In the genomic region with DNA sequence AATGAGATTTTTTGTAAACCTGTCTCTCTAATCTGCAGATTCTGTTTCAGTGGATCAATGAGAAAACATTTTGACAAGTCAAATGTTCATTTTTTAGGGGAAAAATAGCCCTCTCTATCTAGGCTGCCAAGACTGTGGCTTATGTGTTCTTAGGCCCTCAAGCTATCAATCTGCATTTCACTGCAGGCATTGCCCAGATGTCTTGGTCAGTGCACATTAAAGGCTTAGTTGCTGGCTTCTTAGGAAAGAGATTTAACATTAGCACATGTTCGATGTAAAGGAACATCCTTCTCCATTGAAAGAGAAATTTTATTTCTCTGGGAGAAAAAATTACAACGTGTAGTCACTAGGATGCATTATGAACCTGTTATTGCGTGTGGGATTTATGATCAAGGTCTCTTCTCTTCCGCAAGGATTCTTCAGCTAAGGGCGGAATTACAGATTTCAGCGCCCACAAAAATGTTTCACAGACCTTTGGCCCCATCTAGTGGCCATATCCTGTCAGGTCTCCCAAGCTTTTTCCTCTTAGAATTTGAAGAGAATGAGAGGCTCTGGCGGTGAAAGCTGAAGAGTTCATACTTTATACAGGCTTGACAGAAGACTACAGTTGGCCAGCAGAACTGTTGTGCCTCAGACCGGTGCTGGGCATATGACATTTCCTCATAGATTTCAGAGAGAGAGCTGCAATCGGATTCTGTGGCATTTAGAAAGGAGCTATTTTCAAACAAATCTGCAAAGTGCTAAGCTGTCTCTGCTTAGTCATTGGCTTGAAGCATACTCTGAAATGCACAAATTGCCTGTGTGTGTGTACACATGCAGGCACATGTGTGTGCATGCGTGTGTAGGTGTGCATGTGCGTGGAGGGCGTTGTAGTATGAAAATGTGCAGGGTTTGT, we compare ENCODE assay signal across 8 cellular contexts.
DNase-seq lines count a peak whose midpoint lies in the region; ATAC-seq and TF ChIP-seq lines count a peak whose summit lies in the region.

No MANE protein-coding gene starts in this region.

- ATAC-seq in GM18870 (IDR thresholded peaks at IDR 0.05; ENCODE audit: unreplicated experiment) (peak; percentile 69), HG03159 (IDR thresholded peaks at IDR 0.05; ENCODE audit: unreplicated experiment) (peak; percentile 81), WTC11 (peak; percentile 78)

- no peaks in the 10 kb centered on the region for H3K4me1 ChIP-seq in liver (ENCODE audit: control insufficient read depth in 4 of 4, insufficient read depth in 4 of 4, low read length in 3 of 4)

- DNase-seq in AML-193 (lab: John Stamatoyannopoulos, UW) (peak; percentile 54 to 57), NCI-H2227 (lab: John Stamatoyannopoulos, UW; ENCODE audit: unreplicated experiment) (peak; percentile 83), WTC11 (ENCODE audit: low spot score) (peak; percentile 73), coronary artery (ENCODE audit: low spot score) (no peak)
- peak in 2 of 3 experiments; percentile 4 to 7 for DNase-seq in stimulated activated CD4-positive, alpha-beta T cell treated with anti-CD3 and anti-CD28 coated beads, TNF-alpha, amount 100 ng/mL, for 4 hours (ENCODE audit: low read depth in 3 of 3)

- CTCF ChIA-PET in WTC11 (lab: Charles Lee): interaction anchor here (0.6 to 2.3 kb wide), 53 partner anchors 8 to 1747 kb away, joined by 3 to 50 read pairs (median 5); a partner anchor contains a TSS

- H3K27ac Mint-ChIP-seq in WTC11: peak overlapping the region; percentile 24; the same call in 1 of the 2 replicates

- no peak overlapping the region for H3K9ac ChIP-seq in liver (ENCODE audit: low read depth in 1 of 2, low read length in 2 of 2)

- H3K4me3 ChIP-seq in coronary artery: no peak overlapping the region
- no peak overlapping the region for H3K4me3 ChIP-seq in liver (ENCODE audit: low read depth in 1 of 3, low read length in 3 of 3)

- H3K9me3 ChIP-seq in liver (ENCODE audit: control insufficient read depth in 4 of 4, low read length in 3 of 4): no peaks in the 10 kb centered on the region

- no peaks in the 10 kb centered on the region for H3K27me3 ChIP-seq in liver (ENCODE audit: control insufficient read depth in 4 of 4, insufficient read depth in 4 of 4, low read length in 3 of 4)

- H3K27me3 Mint-ChIP-seq in WTC11 (ENCODE audit: low read depth): no peaks in the 10 kb centered on the region

- peak; percentile 80 for TF ChIP-seq CTCF in WTC11 (IDR thresholded peaks at IDR 0.05)
- peak; percentile 78 for TF ChIP-seq CTCF in coronary artery (IDR thresholded peaks at IDR 0.05)
- peak; percentile 90 for TF ChIP-seq CTCF in liver (IDR thresholded peaks at IDR 0.05; ENCODE audit: low read depth, low read length, missing input control)

- POLR2A ChIA-PET in WTC11 (lab: Charles Lee): no interaction called here

- H3K9me3 Mint-ChIP-seq in WTC11: no peaks in the 10 kb centered on the region

- H3K36me3 Mint-ChIP-seq in WTC11: no peaks in the 10 kb centered on the region

- TF ChIP-seq RAD21 in liver (IDR thresholded peaks at IDR 0.05): peak; percentile 93 to 98

- no peaks in the 10 kb centered on the region for H3K36me3 ChIP-seq in liver (ENCODE audit: control insufficient read depth in 4 of 4, insufficient read depth in 3 of 4, low read depth in 1 of 4, low read length in 3 of 4)

- WGBS in liver: 19% methylated on average over 12 of the region's 12 CpGs

- H3K27ac ChIP-seq in coronary artery: no peak overlapping the region
- no peak overlapping the region for H3K27ac ChIP-seq in liver (ENCODE audit: low read depth in 1 of 2, low read length in 2 of 2)

- H3K4me3 Mint-ChIP-seq in WTC11: no peak overlapping the region

- peaks cover 21% of the 10 kb centered on the region for H3K4me1 Mint-ChIP-seq in WTC11

TF ChIP-seq in WTC11, 78 proteins besides CTCF, POLR2A, EP300 and RAD21:
- TF ChIP-seq ZBTB21 (CRISPR knock-in tag; IDR thresholded peaks at IDR 0.05; ENCODE audit: borderline replicate concordance) (no peak), TEAD1 (CRISPR knock-in tag; IDR thresholded peaks at IDR 0.05) (no peak), SMAD3 (CRISPR knock-in tag; IDR thresholded peaks at IDR 0.05; ENCODE audit: borderline replicate concordance) (0 out of 2 replicates have a peak, but pooled peaks have one; percentile 32), ZNF232 (CRISPR knock-in tag; IDR thresholded peaks at IDR 0.05) (peak; percentile 74; the same call in 1 of the 2 replicates)
- TF ChIP-seq, protein P1, sequence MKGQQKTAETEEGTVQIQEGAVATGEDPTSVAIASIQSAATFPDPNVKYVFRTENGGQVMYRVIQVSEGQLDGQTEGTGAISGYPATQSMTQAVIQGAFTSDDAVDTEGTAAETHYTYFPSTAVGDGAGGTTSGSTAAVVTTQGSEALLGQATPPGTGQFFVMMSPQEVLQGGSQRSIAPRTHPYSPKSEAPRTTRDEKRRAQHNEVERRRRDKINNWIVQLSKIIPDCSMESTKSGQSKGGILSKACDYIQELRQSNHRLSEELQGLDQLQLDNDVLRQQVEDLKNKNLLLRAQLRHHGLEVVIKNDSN (CRISPR knock-in tag; IDR thresholded peaks at IDR 0.05): no peak
- TF ChIP-seq, protein P2, sequence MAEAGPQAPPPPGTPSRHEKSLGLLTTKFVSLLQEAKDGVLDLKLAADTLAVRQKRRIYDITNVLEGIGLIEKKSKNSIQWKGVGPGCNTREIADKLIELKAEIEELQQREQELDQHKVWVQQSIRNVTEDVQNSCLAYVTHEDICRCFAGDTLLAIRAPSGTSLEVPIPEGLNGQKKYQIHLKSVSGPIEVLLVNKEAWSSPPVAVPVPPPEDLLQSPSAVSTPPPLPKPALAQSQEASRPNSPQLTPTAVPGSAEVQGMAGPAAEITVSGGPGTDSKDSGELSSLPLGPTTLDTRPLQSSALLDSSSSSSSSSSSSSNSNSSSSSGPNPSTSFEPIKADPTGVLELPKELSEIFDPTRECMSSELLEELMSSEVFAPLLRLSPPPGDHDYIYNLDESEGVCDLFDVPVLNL (CRISPR knock-in tag; IDR thresholded peaks at IDR 0.05; ENCODE audit: borderline replicate concordance, low read depth): no peak

TF ChIP-seq in liver, 16 proteins besides CTCF, POLR2A, EP300 and RAD21:
- TF ChIP-seq, protein P3, sequence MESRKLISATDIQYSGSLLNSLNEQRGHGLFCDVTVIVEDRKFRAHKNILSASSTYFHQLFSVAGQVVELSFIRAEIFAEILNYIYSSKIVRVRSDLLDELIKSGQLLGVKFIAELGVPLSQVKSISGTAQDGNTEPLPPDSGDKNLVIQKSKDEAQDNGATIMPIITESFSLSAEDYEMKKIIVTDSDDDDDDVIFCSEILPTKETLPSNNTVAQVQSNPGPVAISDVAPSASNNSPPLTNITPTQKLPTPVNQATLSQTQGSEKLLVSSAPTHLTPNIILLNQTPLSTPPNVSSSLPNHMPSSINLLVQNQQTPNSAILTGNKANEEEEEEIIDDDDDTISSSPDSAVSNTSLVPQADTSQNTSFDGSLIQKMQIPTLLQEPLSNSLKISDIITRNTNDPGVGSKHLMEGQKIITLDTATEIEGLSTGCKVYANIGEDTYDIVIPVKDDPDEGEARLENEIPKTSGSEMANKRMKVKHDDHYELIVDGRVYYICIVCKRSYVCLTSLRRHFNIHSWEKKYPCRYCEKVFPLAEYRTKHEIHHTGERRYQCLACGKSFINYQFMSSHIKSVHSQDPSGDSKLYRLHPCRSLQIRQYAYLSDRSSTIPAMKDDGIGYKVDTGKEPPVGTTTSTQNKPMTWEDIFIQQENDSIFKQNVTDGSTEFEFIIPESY (IDR thresholded peaks at IDR 0.05): no peak
- no peak for TF ChIP-seq JUND (IDR thresholded peaks at IDR 0.05)
- no peak for TF ChIP-seq RXRA (IDR thresholded peaks at IDR 0.05)
- no peak for TF ChIP-seq FOXA2 (IDR thresholded peaks at IDR 0.05)
- TF ChIP-seq, protein P4, sequence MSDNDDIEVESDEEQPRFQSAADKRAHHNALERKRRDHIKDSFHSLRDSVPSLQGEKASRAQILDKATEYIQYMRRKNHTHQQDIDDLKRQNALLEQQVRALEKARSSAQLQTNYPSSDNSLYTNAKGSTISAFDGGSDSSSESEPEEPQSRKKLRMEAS (IDR thresholded peaks at IDR 0.05): no peak
- TF ChIP-seq EGR1 (IDR thresholded peaks at IDR 0.05; ENCODE audit: low read depth in 2 of 2): no peak
- TF ChIP-seq TAF1 (conservative IDR thresholded peaks at IDR 0.05): no peak
- no peak for TF ChIP-seq GABPA (IDR thresholded peaks at IDR 0.05 in 1 of 2, conservative IDR thresholded peaks at IDR 0.05 in 1 of 2)
- TF ChIP-seq, protein P5, sequence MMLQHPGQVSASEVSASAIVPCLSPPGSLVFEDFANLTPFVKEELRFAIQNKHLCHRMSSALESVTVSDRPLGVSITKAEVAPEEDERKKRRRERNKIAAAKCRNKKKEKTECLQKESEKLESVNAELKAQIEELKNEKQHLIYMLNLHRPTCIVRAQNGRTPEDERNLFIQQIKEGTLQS (IDR thresholded peaks at IDR 0.05): no peak
- no peak for TF ChIP-seq HNF4G (IDR thresholded peaks at IDR 0.05)
- TF ChIP-seq FOXA1 (IDR thresholded peaks at IDR 0.05): no peak
- no peak for TF ChIP-seq NR2F2 (IDR thresholded peaks at IDR 0.05)
- no peak for TF ChIP-seq SP1 (IDR thresholded peaks at IDR 0.05)
- TF ChIP-seq YY1 (IDR thresholded peaks at IDR 0.05): no peak
- TF ChIP-seq, protein P6, sequence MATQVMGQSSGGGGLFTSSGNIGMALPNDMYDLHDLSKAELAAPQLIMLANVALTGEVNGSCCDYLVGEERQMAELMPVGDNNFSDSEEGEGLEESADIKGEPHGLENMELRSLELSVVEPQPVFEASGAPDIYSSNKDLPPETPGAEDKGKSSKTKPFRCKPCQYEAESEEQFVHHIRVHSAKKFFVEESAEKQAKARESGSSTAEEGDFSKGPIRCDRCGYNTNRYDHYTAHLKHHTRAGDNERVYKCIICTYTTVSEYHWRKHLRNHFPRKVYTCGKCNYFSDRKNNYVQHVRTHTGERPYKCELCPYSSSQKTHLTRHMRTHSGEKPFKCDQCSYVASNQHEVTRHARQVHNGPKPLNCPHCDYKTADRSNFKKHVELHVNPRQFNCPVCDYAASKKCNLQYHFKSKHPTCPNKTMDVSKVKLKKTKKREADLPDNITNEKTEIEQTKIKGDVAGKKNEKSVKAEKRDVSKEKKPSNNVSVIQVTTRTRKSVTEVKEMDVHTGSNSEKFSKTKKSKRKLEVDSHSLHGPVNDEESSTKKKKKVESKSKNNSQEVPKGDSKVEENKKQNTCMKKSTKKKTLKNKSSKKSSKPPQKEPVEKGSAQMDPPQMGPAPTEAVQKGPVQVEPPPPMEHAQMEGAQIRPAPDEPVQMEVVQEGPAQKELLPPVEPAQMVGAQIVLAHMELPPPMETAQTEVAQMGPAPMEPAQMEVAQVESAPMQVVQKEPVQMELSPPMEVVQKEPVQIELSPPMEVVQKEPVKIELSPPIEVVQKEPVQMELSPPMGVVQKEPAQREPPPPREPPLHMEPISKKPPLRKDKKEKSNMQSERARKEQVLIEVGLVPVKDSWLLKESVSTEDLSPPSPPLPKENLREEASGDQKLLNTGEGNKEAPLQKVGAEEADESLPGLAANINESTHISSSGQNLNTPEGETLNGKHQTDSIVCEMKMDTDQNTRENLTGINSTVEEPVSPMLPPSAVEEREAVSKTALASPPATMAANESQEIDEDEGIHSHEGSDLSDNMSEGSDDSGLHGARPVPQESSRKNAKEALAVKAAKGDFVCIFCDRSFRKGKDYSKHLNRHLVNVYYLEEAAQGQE (IDR thresholded peaks at IDR 0.05): no peak
- no peak for TF ChIP-seq HNF4A (conservative IDR thresholded peaks at IDR 0.05)
